Comparison of ENCODE assay signal across 27 cellular contexts in genomic region chr22:49359061-49359460, GRCh38.
"Had no signal": no experiment of that assay in that cellular context is flagged by ENCODE, and none has a peak within 500 bp of the region (broad histone marks: within the 10 kb centered on the region; RNA-seq: fewer than 3 reads in every experiment).

No MANE protein-coding gene starts in this region.

- H3K9me3 Mint-ChIP-seq: activated CD8-positive, alpha-beta T cell treated with anti-CD3 and anti-CD28 coated beads for 36 hours; activated naive CD4-positive, alpha-beta T cell treated with anti-CD3 and anti-CD28 coated beads for 36 hours; activated T-cell treated with anti-CD3 and anti-CD28 coated beads, Interleukin-2, amount 50 U/mL, for 24 hours; activated T-helper 1 cell treated with anti-CD3 and anti-CD28 coated beads, Interleukin-12 subunit alpha, Interleukin-12 subunit beta, Interleukin-2, Interleukin-4 antibody, amounts not matched to agents 30 ng/mL and 10 ng/mL and 1 ng/mL, durations not matched to agents 14 hours and 24 hours and 36 hours; central memory CD8-positive, alpha-beta T cell had no signal

- DNase-seq: activated CD4-positive, alpha-beta T cell treated with anti-CD3 and anti-CD28 coated beads, Interleukin-2, amount 50 U/mL, for 1 hour; activated CD4-positive, CD25-positive, alpha-beta regulatory T cell; activated CD8-positive, alpha-beta T cell treated with anti-CD3 and anti-CD28 coated beads for 36 hours; activated gamma-delta T cell; activated naive CD4-positive, alpha-beta T cell treated with anti-CD3 and anti-CD28 coated beads for 36 hours; activated T-cell treated with anti-CD3 and anti-CD28 coated beads, Interleukin-2, amount 50 U/mL, for 24 hours; amygdala; KG1; NCI-H1092 treated with DMSO at 0.1 percent for 48 hours; NCI-H1417 treated with DMSO at 0.1 percent for 48 hours; NCI-H1694; NCI-H2029; NCI-H345; NCI-H510A; NCI-H69; NK-92 treated with Interleukin-12 subunit alpha and Interleukin-12 subunit beta, amount 100 ng/mL, for 24 hours; Right ventricle myocardium superior; SJCRH30; SK-N-SH; T-helper 1 cell had no signal

- ATAC-seq: activated CD8-positive, alpha-beta T cell treated with anti-CD3 and anti-CD28 coated beads for 36 hours had no signal

- H3K27ac ChIP-seq: Peyer's patch, RWPE1, SJCRH30, VCaP had no signal

- H3K27ac Mint-ChIP-seq: activated CD8-positive, alpha-beta T cell treated with anti-CD3 and anti-CD28 coated beads for 36 hours; activated naive CD4-positive, alpha-beta T cell treated with anti-CD3 and anti-CD28 coated beads for 36 hours; activated naive CD8-positive, alpha-beta T cell; activated T-cell treated with anti-CD3 and anti-CD28 coated beads, Interleukin-2, amount 50 U/mL, for 24 hours; activated T-helper 1 cell treated with anti-CD3 and anti-CD28 coated beads, Interleukin-12 subunit alpha, Interleukin-12 subunit beta, Interleukin-2, Interleukin-4 antibody, amounts not matched to agents 30 ng/mL and 10 ng/mL and 1 ng/mL, durations not matched to agents 14 hours and 24 hours and 36 hours; brain had no signal

- H3K4me3 ChIP-seq: Peyer's patch, SJCRH30 had no signal

- H3K4me1 Mint-ChIP-seq: central memory CD8-positive, alpha-beta T cell had no signal

- H3K27me3 ChIP-seq: Peyer's patch had no signal

- H3K9ac ChIP-seq: SK-N-SH had no signal

- H3K9me3 ChIP-seq: Peyer's patch, SJCRH30, SK-N-SH had no signal

- H3K4me1 ChIP-seq: Peyer's patch had no signal

- H3K36me3 Mint-ChIP-seq: activated naive CD8-positive, alpha-beta T cell; brain had no signal

- H3K9me2 ChIP-seq: SK-N-SH had no signal

- H3K4me3 Mint-ChIP-seq: activated CD8-positive, alpha-beta T cell treated with anti-CD3 and anti-CD28 coated beads for 36 hours; activated naive CD4-positive, alpha-beta T cell treated with anti-CD3 and anti-CD28 coated beads for 36 hours; activated naive CD8-positive, alpha-beta T cell; activated T-cell treated with anti-CD3 and anti-CD28 coated beads, Interleukin-2, amount 50 U/mL, for 24 hours; activated T-helper 1 cell treated with anti-CD3 and anti-CD28 coated beads, Interleukin-12 subunit alpha, Interleukin-12 subunit beta, Interleukin-2, Interleukin-4 antibody, amounts not matched to agents 30 ng/mL and 10 ng/mL and 1 ng/mL, durations not matched to agents 14 hours and 24 hours and 36 hours; brain; central memory CD8-positive, alpha-beta T cell had no signal

- H3K36me3 ChIP-seq: Peyer's patch, SJCRH30 had no signal

- H3K4me2 ChIP-seq: SK-N-SH had no signal
